ENCODE assay signal across 11 cellular contexts in genomic region chr1:77036560-77036959, GRCh38.
DNase-seq lines count a peak whose midpoint lies in the region; ATAC-seq and TF ChIP-seq lines count a peak whose summit lies in the region.
"Had no signal": no experiment of that assay in that cellular context is flagged by ENCODE, and none has a peak within 500 bp of the region (broad histone marks: within the 10 kb centered on the region; RNA-seq: fewer than 3 reads in every experiment).

No MANE protein-coding gene starts in this region.

- H3K27ac ChIP-seq in SJCRH30, result no peak overlapping the region
- no peak overlapping the region for H3K27ac ChIP-seq in fibroblast of lung (ENCODE audit: insufficient read depth, low read length)
- H3K27ac ChIP-seq in right cardiac atrium (ENCODE audit: low read length), result no peak overlapping the region
- no peak overlapping the region for H3K27ac ChIP-seq in heart right ventricle
- H3K27ac ChIP-seq: skin epidermis had no signal

- no peak overlapping the region for H3K4me3 ChIP-seq in SJCRH30
- no peak overlapping the region for H3K4me3 ChIP-seq in fibroblast of lung (replicated peaks in 1 of 4; ENCODE audit: control extremely low read depth in 1 of 4, insufficient read depth in 1 of 4, low read depth in 3 of 4, low read length in 4 of 4)
- no peak overlapping the region for H3K4me3 ChIP-seq in right cardiac atrium (ENCODE audit: low read length)
- H3K4me3 ChIP-seq in heart right ventricle, result no peak overlapping the region
- H3K4me3 ChIP-seq: skin epidermis had no signal

- ATAC-seq in right cardiac atrium, result no peak
- ATAC-seq in heart right ventricle, result no peak
- ATAC-seq: T-cell had no signal

- WGBS in right cardiac atrium, result 59% methylated on average over 2 of the region's 2 CpGs
- WGBS in heart right ventricle, 2 donors, result 69 to 70% methylated on average over 2 of the region's 2 CpGs

- no peak overlapping the region for H2AFZ ChIP-seq in fibroblast of lung (ENCODE audit: low read length)

- H3K79me2 ChIP-seq in fibroblast of lung (ENCODE audit: control insufficient read depth, insufficient read depth, low read length), result no peaks in the 10 kb centered on the region

- peak; percentile 39 for DNase-seq in ACHN
- peak; percentile 39 for DNase-seq in HCEC 1CT
- peak; percentile 51 to 67 for DNase-seq in SJCRH30
- DNase-seq in fibroblast of lung (ENCODE audit: low read depth in 2 of 2), result peak; percentile 53 to 59
- no peak for DNase-seq in 8988T
- no peak for DNase-seq in NCI-H1105 treated with DMSO at 0.1 percent for 48 hours (lab: John Stamatoyannopoulos, UW)
- DNase-seq in right cardiac atrium, result no peak
- DNase-seq in heart right ventricle, result no peak
- DNase-seq: activated CD8-positive, alpha-beta memory T cell treated with anti-CD3 and anti-CD28 coated beads, Interleukin-2, amount 50 U/mL, for 48 hours; T-cell had no signal

- intact Hi-C loops in right cardiac atrium (cut with DNase I) (no loop called here), heart right ventricle (cut with DNase I) (no loop called here)

- H3K9me3 ChIP-seq in SJCRH30 (replicated peaks), result no peaks in the 10 kb centered on the region
- H3K9me3 ChIP-seq in fibroblast of lung (ENCODE audit: control insufficient read depth, insufficient read depth, low read depth, low read length), result no peaks in the 10 kb centered on the region
- no peaks in the 10 kb centered on the region for H3K9me3 ChIP-seq in right cardiac atrium (ENCODE audit: control insufficient read depth, low read length)
- H3K9me3 ChIP-seq in heart right ventricle, result peaks cover 0 to 5% (median 0%) of the 10 kb centered on the region in 11 donors

- no peaks in the 10 kb centered on the region for H3K36me3 ChIP-seq in SJCRH30
- no peaks in the 10 kb centered on the region for H3K36me3 ChIP-seq in fibroblast of lung (ENCODE audit: control insufficient read depth, insufficient read depth, low read length)
- no peaks in the 10 kb centered on the region for H3K36me3 ChIP-seq in heart right ventricle

- no peaks in the 10 kb centered on the region for H4K20me1 ChIP-seq in fibroblast of lung (ENCODE audit: control insufficient read depth, extremely low read depth, insufficient read depth, low read length)

- no peak overlapping the region for H3K9ac ChIP-seq in fibroblast of lung (ENCODE audit: insufficient read depth, low read length)

- H3K27me3 ChIP-seq in SJCRH30, result no peaks in the 10 kb centered on the region
- H3K27me3 ChIP-seq in fibroblast of lung (ENCODE audit: control insufficient read depth, insufficient read depth, low read length), result no peaks in the 10 kb centered on the region
- H3K27me3 ChIP-seq in right cardiac atrium (ENCODE audit: control insufficient read depth, insufficient read depth), result no peaks in the 10 kb centered on the region
- peaks cover 0 to 10% (median 0%) of the 10 kb centered on the region in 7 donors for H3K27me3 ChIP-seq in heart right ventricle

- in situ Hi-C loops in ACHN (cut with HindIII; ENCODE audit: low pct_ligation_motif_present, low pct_unique_long_range_greater_than_20kb, low sequenced_read_pairs), result no loop called here

- TF ChIP-seq CTCF in fibroblast of lung (conservative IDR thresholded peaks at IDR 0.05 in 1 of 2, IDR thresholded peaks at IDR 0.05 in 1 of 2; ENCODE audit: low read depth in 1 of 2, low read length in 2 of 2) (no peak), heart right ventricle (IDR thresholded peaks at IDR 0.05) (no peak)

- H3K4me1 ChIP-seq in SJCRH30 (no peaks in the 10 kb centered on the region), fibroblast of lung (ENCODE audit: control insufficient read depth, extremely low read depth, insufficient read depth, low read length) (no peaks in the 10 kb centered on the region), right cardiac atrium (ENCODE audit: control insufficient read depth, insufficient read depth, low read length) (no peaks in the 10 kb centered on the region), heart right ventricle (no peaks in the 10 kb centered on the region)

- H3K4me2 ChIP-seq in fibroblast of lung (ENCODE audit: extremely low read depth, insufficient read depth, low read length), result no peak overlapping the region

Comparison
In these comparisons a context has a peak if more than half of its experiments do, and no peak if none do; other contexts are left out.
1. DNase-seq: peak in ACHN (single experiment), HCEC 1CT (single experiment), SJCRH30 (2 of 2) and fibroblast of lung (2 of 2); none in 8988T (single experiment), NCI-H1105 treated with DMSO at 0.1 percent for 48 hours (single experiment), right cardiac atrium (0 of 3) and heart right ventricle (0 of 2).